In the genomic region with DNA sequence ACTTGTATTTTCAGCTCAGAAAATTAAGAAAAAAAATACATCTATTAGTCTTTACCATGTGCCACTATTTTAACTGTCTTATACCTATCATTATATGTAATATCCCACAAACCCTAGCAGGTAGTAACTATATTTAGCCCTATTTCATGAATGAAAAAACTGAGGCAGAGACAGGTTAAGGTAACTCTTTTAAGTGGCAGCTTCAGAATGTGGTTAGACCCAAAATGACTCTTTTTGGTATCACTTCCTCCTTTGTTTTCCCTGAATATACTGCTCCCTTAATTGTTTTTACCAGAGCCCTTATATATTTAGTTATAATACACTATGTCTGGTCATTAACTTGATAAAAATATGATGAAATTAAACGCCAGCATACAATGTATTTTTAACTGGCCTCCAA, we compare ENCODE assay signal across 20 cellular contexts.
A peak's percentile ranks its signal among the peaks of the same experiment; 100 is the strongest.
DNase-seq lines count a peak whose midpoint lies in the region; ATAC-seq, FAIRE-seq and TF ChIP-seq lines count a peak whose summit lies in the region.
"Had no signal": no experiment of that assay in that cellular context is flagged by ENCODE, and none has a peak within 500 bp of the region (broad histone marks: within the 10 kb centered on the region; RNA-seq: fewer than 3 reads in every experiment).

No MANE protein-coding gene starts in this region.

- no peaks in the 10 kb centered on the region for H3K27me3 ChIP-seq in GM12878 (replicated peaks in 1 of 2; ENCODE audit: control insufficient read depth in 2 of 2, insufficient read depth in 2 of 2, low read length in 1 of 2)
- H3K27me3 ChIP-seq: adrenal gland, gastrocnemius medialis had no signal

- TF ChIP-seq CTCF in GM12878 (IDR thresholded peaks at IDR 0.05 in 2 of 3, conservative IDR thresholded peaks at IDR 0.05 in 1 of 3; ENCODE audit: control insufficient read depth in 2 of 3, extremely low read depth in 1 of 3, insufficient read depth in 1 of 3, low read depth in 3 of 3, low read length in 3 of 3): no peak

- no peak overlapping the region for H3K9ac ChIP-seq in GM12878 (ENCODE audit: control insufficient read depth, insufficient read depth, low read length)

- no peaks in the 10 kb centered on the region for H3K9me3 ChIP-seq in GM12878 (replicated peaks; ENCODE audit: control insufficient read depth, insufficient read depth, low read length)
- H3K9me3 ChIP-seq: adrenal gland, gastrocnemius medialis had no signal

- no peak overlapping the region for H3K27ac ChIP-seq in GM12878 (ENCODE audit: control insufficient read depth, insufficient read depth)
- H3K27ac ChIP-seq: adrenal gland, gastrocnemius medialis had no signal

- in situ Hi-C loops in GM12878 (cut with MboI): no loop called here

- ATAC-seq in GM19351 (IDR thresholded peaks at IDR 0.05; ENCODE audit: unreplicated experiment) (peak; percentile 81), HG02759 (IDR thresholded peaks at IDR 0.05; ENCODE audit: unreplicated experiment) (peak; percentile 82), HG03457 (IDR thresholded peaks at IDR 0.05; ENCODE audit: unreplicated experiment) (peak; percentile 85), GM12878 (peak; percentile 74)
- ATAC-seq: gastrocnemius medialis, left cardiac atrium had no signal

- TF ChIP-seq POLR2A in GM12878 (IDR thresholded peaks at IDR 0.05; ENCODE audit: low read depth, low read length): no peak

- RAD21 ChIA-PET in GM12878 (lab: Charles Lee; ENCODE audit: unreplicated experiment): no interaction called here

- SMC1A ChIA-PET in GM12878 (lab: Charles Lee; ENCODE audit: uncharacterized antibody, unreplicated experiment): no interaction called here

- H3K79me2 ChIP-seq in GM12878 (ENCODE audit: control insufficient read depth, insufficient read depth, low read length): no peaks in the 10 kb centered on the region

- no peak for TF ChIP-seq RAD21 in GM12878 (IDR thresholded peaks at IDR 0.05; ENCODE audit: insufficient read depth, low read depth, low read length)

- no peak overlapping the region for H3K4me3 ChIP-seq in GM12878
- H3K4me3 ChIP-seq: adrenal gland, gastrocnemius medialis had no signal

- 0% methylated on average over 1 of the region's 1 CpG for WGBS in GM12878 (ENCODE audit: insufficient coverage, insufficient replicate concordance, low lambda C conversion rate, missing lambda C conversion rate)

- BruUV-seq in GM12878 (replicated peaks; lab: Mats Ljungman, UMichigan): no TSS peak

- H3K4me2 ChIP-seq in GM12878 (ENCODE audit: control insufficient read depth, insufficient read depth): no peak overlapping the region

- POLR2A ChIA-PET in GM12878 (lab: Charles Lee): interaction anchor here (0.6 kb wide), 1 partner anchor 1439 kb away, joined by 3 read pairs; no protein-coding TSS in a partner anchor

- peak in 1 of 2 experiments; percentile 42; a peak in 1 of 4 replicates for TF ChIP-seq EP300 in GM12878 (IDR thresholded peaks at IDR 0.05; ENCODE audit: borderline replicate concordance in 1 of 2, control insufficient read depth in 1 of 2, low read depth in 2 of 2, low read length in 2 of 2)

- DNase-seq in GM12878 (ENCODE audit: low read depth, low spot score): no peak
- no peak for DNase-seq in HK-2 (ENCODE audit: unreplicated experiment)
- no peak for DNase-seq in head of caudate nucleus
- DNase-seq in NCI-H2196 treated with DMSO at 0.1 percent for 48 hours (lab: John Stamatoyannopoulos, UW; ENCODE audit: unreplicated experiment): no peak
- DNase-seq: activated CD4-positive, alpha-beta T cell treated with anti-CD3 and anti-CD28 coated beads, Interleukin-2, amount 10 ng/mL, durations not matched to agents 24 days and 14 days; activated CD8-positive, alpha-beta memory T cell treated with anti-CD3 and anti-CD28 coated beads, Interleukin-2, amount 50 U/mL, for 4 hours; activated gamma-delta T cell; adrenal gland; gastrocnemius medialis; left cardiac atrium; NCI-H1048; NCI-H2171; NCI-H748 treated with DMSO at 0.1 percent for 48 hours; stimulated activated CD8-positive, alpha-beta memory T cell treated with anti-CD3 and anti-CD28 coated beads, Interleukin-4, amount 100 ng/mL, for 48 hours had no signal

- H3K4me1 ChIP-seq in GM12878 (ENCODE audit: control insufficient read depth, insufficient read depth, low read length): no peaks in the 10 kb centered on the region
- H3K4me1 ChIP-seq: adrenal gland, gastrocnemius medialis had no signal

- intact Hi-C loops in GM12878 (cut with micrococcal nuclease; ENCODE audit: unreplicated experiment) (no loop called here), head of caudate nucleus (cut with DNase I) (no loop called here)

- H4K20me1 ChIP-seq in GM12878 (ENCODE audit: control insufficient read depth, insufficient read depth): no peaks in the 10 kb centered on the region

- no peaks in the 10 kb centered on the region for H3K36me3 ChIP-seq in GM12878 (ENCODE audit: control insufficient read depth in 2 of 2, insufficient read depth in 2 of 2, low read length in 1 of 2)
- H3K36me3 ChIP-seq: adrenal gland, gastrocnemius medialis had no signal

- no peak overlapping the region for H2AFZ ChIP-seq in GM12878 (ENCODE audit: control insufficient read depth, low read depth, low read length)

- CTCF ChIA-PET in GM12878 (lab: Yijun Ruan, JAX): interaction anchor here (1.2 kb wide), 1 partner anchor 10 kb away, joined by 3 read pairs; no protein-coding TSS in a partner anchor

- FAIRE-seq in GM12878 (lab: Jason Lieb, UNC): no peak
- FAIRE-seq: bronchial epithelial cell, H1, TTC549 had no signal

TF ChIP-seq in GM12878, 131 proteins besides CTCF, POLR2A, EP300 and RAD21 (continues in another document):
- no peak for TF ChIP-seq MXI1 (IDR thresholded peaks at IDR 0.05; ENCODE audit: low read depth, low read length)
- TF ChIP-seq CREM (IDR thresholded peaks at IDR 0.05; ENCODE audit: low read depth): no peak
- no peak for TF ChIP-seq CBX5 (IDR thresholded peaks at IDR 0.05; ENCODE audit: low read depth)
- TF ChIP-seq MEF2A (IDR thresholded peaks at IDR 0.05; ENCODE audit: insufficient read depth, low read depth, low read length): peak; percentile 43; the same call in 1 of the 2 replicates
- peak; percentile 39; the same call in 1 of the 2 replicates for TF ChIP-seq MTA2 (IDR thresholded peaks at IDR 0.05; ENCODE audit: low read depth)
- TF ChIP-seq SMAD1 (IDR thresholded peaks at IDR 0.05; ENCODE audit: low read depth, partially characterized antibody): no peak
- TF ChIP-seq ZNF24 (IDR thresholded peaks at IDR 0.05): no peak
- TF ChIP-seq ZBED1 (IDR thresholded peaks at IDR 0.05; ENCODE audit: borderline replicate concordance): no peak
- TF ChIP-seq, protein P1, sequence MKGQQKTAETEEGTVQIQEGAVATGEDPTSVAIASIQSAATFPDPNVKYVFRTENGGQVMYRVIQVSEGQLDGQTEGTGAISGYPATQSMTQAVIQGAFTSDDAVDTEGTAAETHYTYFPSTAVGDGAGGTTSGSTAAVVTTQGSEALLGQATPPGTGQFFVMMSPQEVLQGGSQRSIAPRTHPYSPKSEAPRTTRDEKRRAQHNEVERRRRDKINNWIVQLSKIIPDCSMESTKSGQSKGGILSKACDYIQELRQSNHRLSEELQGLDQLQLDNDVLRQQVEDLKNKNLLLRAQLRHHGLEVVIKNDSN (IDR thresholded peaks at IDR 0.05; ENCODE audit: borderline replicate concordance, extremely low read length, insufficient read depth, low read depth, low read length): no peak
- no peak for TF ChIP-seq ATF3 (IDR thresholded peaks at IDR 0.05; ENCODE audit: borderline replicate concordance, extremely low read depth, low read depth, low read length)
- TF ChIP-seq, protein P2, sequence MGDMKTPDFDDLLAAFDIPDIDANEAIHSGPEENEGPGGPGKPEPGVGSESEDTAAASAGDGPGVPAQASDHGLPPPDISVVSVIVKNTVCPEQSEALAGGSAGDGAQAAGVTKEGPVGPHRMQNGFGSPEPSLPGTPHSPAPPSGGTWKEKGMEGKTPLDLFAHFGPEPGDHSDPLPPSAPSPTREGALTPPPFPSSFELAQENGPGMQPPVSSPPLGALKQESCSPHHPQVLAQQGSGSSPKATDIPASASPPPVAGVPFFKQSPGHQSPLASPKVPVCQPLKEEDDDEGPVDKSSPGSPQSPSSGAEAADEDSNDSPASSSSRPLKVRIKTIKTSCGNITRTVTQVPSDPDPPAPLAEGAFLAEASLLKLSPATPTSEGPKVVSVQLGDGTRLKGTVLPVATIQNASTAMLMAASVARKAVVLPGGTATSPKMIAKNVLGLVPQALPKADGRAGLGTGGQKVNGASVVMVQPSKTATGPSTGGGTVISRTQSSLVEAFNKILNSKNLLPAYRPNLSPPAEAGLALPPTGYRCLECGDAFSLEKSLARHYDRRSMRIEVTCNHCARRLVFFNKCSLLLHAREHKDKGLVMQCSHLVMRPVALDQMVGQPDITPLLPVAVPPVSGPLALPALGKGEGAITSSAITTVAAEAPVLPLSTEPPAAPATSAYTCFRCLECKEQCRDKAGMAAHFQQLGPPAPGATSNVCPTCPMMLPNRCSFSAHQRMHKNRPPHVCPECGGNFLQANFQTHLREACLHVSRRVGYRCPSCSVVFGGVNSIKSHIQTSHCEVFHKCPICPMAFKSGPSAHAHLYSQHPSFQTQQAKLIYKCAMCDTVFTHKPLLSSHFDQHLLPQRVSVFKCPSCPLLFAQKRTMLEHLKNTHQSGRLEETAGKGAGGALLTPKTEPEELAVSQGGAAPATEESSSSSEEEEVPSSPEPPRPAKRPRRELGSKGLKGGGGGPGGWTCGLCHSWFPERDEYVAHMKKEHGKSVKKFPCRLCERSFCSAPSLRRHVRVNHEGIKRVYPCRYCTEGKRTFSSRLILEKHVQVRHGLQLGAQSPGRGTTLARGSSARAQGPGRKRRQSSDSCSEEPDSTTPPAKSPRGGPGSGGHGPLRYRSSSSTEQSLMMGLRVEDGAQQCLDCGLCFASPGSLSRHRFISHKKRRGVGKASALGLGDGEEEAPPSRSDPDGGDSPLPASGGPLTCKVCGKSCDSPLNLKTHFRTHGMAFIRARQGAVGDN (IDR thresholded peaks at IDR 0.05): no peak
- no peak for TF ChIP-seq BHLHE40 (IDR thresholded peaks at IDR 0.05; ENCODE audit: borderline replicate concordance in 1 of 2, low read depth in 2 of 2, low read length in 1 of 2)
- TF ChIP-seq BACH1 (IDR thresholded peaks at IDR 0.05; ENCODE audit: borderline replicate concordance): no peak
- no peak for TF ChIP-seq GABPA (IDR thresholded peaks at IDR 0.05; ENCODE audit: low read depth)
- TF ChIP-seq RFX5 (IDR thresholded peaks at IDR 0.05; ENCODE audit: low read depth, low read length): no peak
- TF ChIP-seq RCOR1 (conservative IDR thresholded peaks at IDR 0.05; ENCODE audit: low read depth, low read length): no peak
- TF ChIP-seq ZNF217 (IDR thresholded peaks at IDR 0.05): no peak
- TF ChIP-seq CHD1 (IDR thresholded peaks at IDR 0.05; ENCODE audit: low read depth, low read length): no peak
